In genomic region chr10:35352508-35352907, GRCh38 we compare ENCODE assay signal across 13 cellular contexts. TPM values are rescaled to one million over a fixed set of nuclear protein-coding genes. Genes with fewer than 3 reads are reported as not detected.
DNase-seq lines count a peak whose midpoint lies in the region; ATAC-seq and TF ChIP-seq lines count a peak whose summit lies in the region.
"Had no signal": no experiment of that assay in that cellular context is flagged by ENCODE, and none has a peak within 500 bp of the region (broad histone marks: within the 10 kb centered on the region; RNA-seq: fewer than 3 reads in every experiment).

No MANE protein-coding gene starts in this region.

- TF ChIP-seq CTCF in activated B cell treated with CpG ODN at 0.5 μM for 24 hours (IDR thresholded peaks at IDR 0.05): no peak

- no peaks in the 10 kb centered on the region for H3K27me3 Mint-ChIP-seq in activated B cell treated with CpG ODN at 0.5 μM for 24 hours
- H3K27me3 Mint-ChIP-seq in naive B cell: no peaks in the 10 kb centered on the region

- CTCF ChIA-PET in activated B cell treated with CpG ODN at 0.5 μM for 24 hours (lab: Charles Lee): no interaction called here

- POLR2A ChIA-PET in activated B cell treated with CpG ODN at 0.5 μM for 24 hours (lab: Charles Lee): interaction anchor here (2.1 kb wide), 1 partner anchor 11 kb away, joined by 9 read pairs; no protein-coding TSS in a partner anchor

- H3K36me3 Mint-ChIP-seq in activated B cell treated with CpG ODN at 0.5 μM for 24 hours (ENCODE audit: low read depth): peaks cover 8% of the 10 kb centered on the region
- H3K36me3 Mint-ChIP-seq in naive B cell: no peaks in the 10 kb centered on the region

- DNase-seq in SKM-1 treated with dmso at 0.1 percent for 144 hours (lab: John Stamatoyannopoulos, UW; ENCODE audit: unreplicated experiment) (peak; percentile 17), SKM-1 (lab: John Stamatoyannopoulos, UW; ENCODE audit: unreplicated experiment) (no peak), activated B cell treated with CpG ODN at 0.5 μM for 24 hours (no peak), naive B cell (no peak), HuH-7 (ENCODE audit: low spot score) (no peak), NCI-H1092 treated with DMSO at 0.1 percent for 48 hours (lab: John Stamatoyannopoulos, UW) (no peak), NOMO-1 treated with DMSO at 0.1 percent for 48 hours (lab: John Stamatoyannopoulos, UW; ENCODE audit: unreplicated experiment) (no peak)
- DNase-seq: activated CD8-positive, alpha-beta memory T cell treated with anti-CD3 and anti-CD28 coated beads, Interleukin-2, amount 50 U/mL, for 48 hours; midbrain; pancreas; stimulated activated CD4-positive, alpha-beta T cell treated with anti-CD3 and anti-CD28 coated beads, Interleukin-12 subunit alpha, Interleukin-12 subunit beta, amount 100 ng/mL, for 4 hours; transverse colon had no signal

- intact Hi-C loops in activated B cell treated with CpG ODN at 0.5 μM for 24 hours (cut with micrococcal nuclease): loop anchor here (2.0 to 10.0 kb wide), 3 partner anchors 14 to 62 kb away; no protein-coding TSS in a partner anchor

- H3K27ac Mint-ChIP-seq in activated B cell treated with CpG ODN at 0.5 μM for 24 hours: no peak overlapping the region
- H3K27ac Mint-ChIP-seq in naive B cell: peak overlapping the region in 4 of 6 donors; percentile 61 to 90 (median 72)

- ATAC-seq in GM21576 (IDR thresholded peaks at IDR 0.05; ENCODE audit: unreplicated experiment) (peak; percentile 42), activated B cell treated with CpG ODN at 0.5 μM for 24 hours (ENCODE audit: low read depth) (peak; percentile 73), naive B cell (ENCODE audit: low read depth in 2 of 2) (peak; percentile 18 to 50)
- ATAC-seq: pancreas had no signal

- H3K9me3 Mint-ChIP-seq in activated B cell treated with CpG ODN at 0.5 μM for 24 hours (no peaks in the 10 kb centered on the region), naive B cell (peaks cover 0 to 3% (median 0%) of the 10 kb centered on the region in 7 donors)

- H3K4me3 Mint-ChIP-seq in activated B cell treated with CpG ODN at 0.5 μM for 24 hours: peak overlapping the region; percentile 47
- H3K4me3 Mint-ChIP-seq in naive B cell: peak overlapping the region in 6 of 8 donors; percentile 7 to 71 (median 58)

- peaks cover 89% of the 10 kb centered on the region for H3K4me1 Mint-ChIP-seq in activated B cell treated with CpG ODN at 0.5 μM for 24 hours
- peaks cover 78 to 94% (median 93%) of the 10 kb centered on the region in 3 donors for H3K4me1 Mint-ChIP-seq in naive B cell

RNA-seq across cellular contexts. Expression of gene CCNY, which starts 16.2 kb away (rescaled TPM):
- total RNA-seq in activated B cell treated with CpG ODN at 0.5 μM for 24 hours: 68.5 and 69.2 TPM in 2 replicates
- polyA plus RNA-seq in naive B cell (ENCODE audit: low read depth in 6 of 6): 10 to 100 TPM in 5 of 6 donors, 1 to 10 TPM in 1; 9.4 to 27.7 (median 13.6) TPM
